In genomic region chr12:38625306-38625705, GRCh38 we compare ENCODE assay signal across 33 cellular contexts.
"Had no signal": no experiment of that assay in that cellular context is flagged by ENCODE, and none has a peak within 500 bp of the region (broad histone marks: within the 10 kb centered on the region; RNA-seq: fewer than 3 reads in every experiment).

No MANE protein-coding gene starts in this region.

- ATAC-seq: activated CD4-positive, alpha-beta T cell treated with anti-CD3 and anti-CD28 coated beads for 36 hours; activated CD4-positive, CD25-positive, alpha-beta regulatory T cell treated with anti-CD3 and anti-CD28 coated beads, Interleukin-2, amount 50 U/mL, for 24 hours; activated CD8-positive, alpha-beta memory T cell treated with anti-CD3 and anti-CD28 coated beads, Interleukin-2, amount 10 ng/mL, durations not matched to agents 7 days and 5 days; activated CD8-positive, alpha-beta T cell treated with anti-CD3 and anti-CD28 coated beads, Interleukin-2, amount 10 ng/mL, durations not matched to agents 7 days and 5 days; activated naive CD8-positive, alpha-beta T cell treated with anti-CD3 and anti-CD28 coated beads, Interleukin-2, amount 50 U/mL, for 24 hours; T-helper 17 cell had no signal

- H3K4me3 Mint-ChIP-seq: activated B cell treated with CpG ODN at 0.5 μM for 24 hours; activated CD4-positive, alpha-beta memory T cell treated with anti-CD3 and anti-CD28 coated beads for 36 hours; activated CD4-positive, alpha-beta T cell treated with anti-CD3 and anti-CD28 coated beads for 36 hours; activated CD4-positive, alpha-beta T cell treated with anti-CD3 and anti-CD28 coated beads, Interleukin-2, amount 10 ng/mL, durations not matched to agents 24 days and 14 days; activated CD8-positive, alpha-beta memory T cell treated with anti-CD3 and anti-CD28 coated beads, Interleukin-2, amount 10 ng/mL, durations not matched to agents 7 days and 5 days; activated CD8-positive, alpha-beta T cell treated with anti-CD3 and anti-CD28 coated beads, Interleukin-2, amount 10 ng/mL, durations not matched to agents 7 days and 5 days; activated naive CD4-positive, alpha-beta T cell treated with anti-CD3 and anti-CD28 coated beads for 36 hours; activated naive CD4-positive, alpha-beta T cell treated with anti-CD3 and anti-CD28 coated beads, Interleukin-2, amount 50 U/mL, for 24 hours; activated naive CD8-positive, alpha-beta T cell treated with anti-CD3 and anti-CD28 coated beads for 36 hours; activated naive CD8-positive, alpha-beta T cell treated with anti-CD3 and anti-CD28 coated beads, Interleukin-2, amount 50 U/mL, for 24 hours; activated T-helper 1 cell treated with anti-CD3 and anti-CD28 coated beads, Interleukin-12 subunit alpha, Interleukin-12 subunit beta, Interleukin-2, Interleukin-4 antibody, amounts not matched to agents 30 ng/mL and 10 ng/mL and 1 ng/mL, durations not matched to agents 14 hours and 24 hours and 36 hours; brain; T-helper 17 cell; T-helper 2 cell treated with Interferon-gamma antibody and Interleukin-4, amounts not matched to agents 5 μg/mL and 100 μg/mL, for 36 hours had no signal

- H3K27ac Mint-ChIP-seq: activated B cell treated with CpG ODN at 0.5 μM for 24 hours; activated CD4-positive, alpha-beta memory T cell treated with anti-CD3 and anti-CD28 coated beads for 36 hours; activated CD4-positive, alpha-beta T cell treated with anti-CD3 and anti-CD28 coated beads for 36 hours; activated CD4-positive, alpha-beta T cell treated with anti-CD3 and anti-CD28 coated beads, Interleukin-2, amount 10 ng/mL, durations not matched to agents 24 days and 14 days; activated CD8-positive, alpha-beta memory T cell treated with anti-CD3 and anti-CD28 coated beads, Interleukin-2, amount 10 ng/mL, durations not matched to agents 7 days and 5 days; activated CD8-positive, alpha-beta T cell treated with anti-CD3 and anti-CD28 coated beads, Interleukin-2, amount 10 ng/mL, durations not matched to agents 7 days and 5 days; activated naive CD4-positive, alpha-beta T cell treated with anti-CD3 and anti-CD28 coated beads for 36 hours; activated naive CD4-positive, alpha-beta T cell treated with anti-CD3 and anti-CD28 coated beads, Interleukin-2, amount 50 U/mL, for 24 hours; activated naive CD8-positive, alpha-beta T cell treated with anti-CD3 and anti-CD28 coated beads for 36 hours; activated naive CD8-positive, alpha-beta T cell treated with anti-CD3 and anti-CD28 coated beads, Interleukin-2, amount 50 U/mL, for 24 hours; activated T-helper 1 cell treated with anti-CD3 and anti-CD28 coated beads, Interleukin-12 subunit alpha, Interleukin-12 subunit beta, Interleukin-2, Interleukin-4 antibody, amounts not matched to agents 30 ng/mL and 10 ng/mL and 1 ng/mL, durations not matched to agents 14 hours and 24 hours and 36 hours; activated T-helper 2 cell treated with anti-CD3 and anti-CD28 coated beads, Interferon-gamma antibody, Interleukin-2, Interleukin-4, amounts not matched to agents 10 μg/mL and 5 μg/mL and 100 μg/mL, durations not matched to agents 14 hours and 24 hours and 36 hours; brain; T-helper 17 cell; T-helper 2 cell treated with Interferon-gamma antibody and Interleukin-4, amounts not matched to agents 5 μg/mL and 100 μg/mL, for 36 hours had no signal

- H3K27me3 ChIP-seq: adrenal gland, ascending aorta, breast epithelium, cardiac muscle cell, colonic mucosa, esophagus squamous epithelium had no signal

- H3K9me3 ChIP-seq: adrenal gland, ascending aorta, breast epithelium, colonic mucosa, esophagus squamous epithelium had no signal

- H3K4me3 ChIP-seq: adrenal gland, ascending aorta, breast epithelium, cardiac muscle cell, colonic mucosa, esophagus squamous epithelium had no signal

- H3K9me3 Mint-ChIP-seq: activated CD4-positive, alpha-beta memory T cell treated with anti-CD3 and anti-CD28 coated beads for 36 hours had no signal

- H3K36me3 Mint-ChIP-seq: activated CD4-positive, alpha-beta memory T cell treated with anti-CD3 and anti-CD28 coated beads for 36 hours; activated CD8-positive, alpha-beta memory T cell treated with anti-CD3 and anti-CD28 coated beads, Interleukin-2, amount 10 ng/mL, durations not matched to agents 7 days and 5 days; activated naive CD4-positive, alpha-beta T cell treated with anti-CD3 and anti-CD28 coated beads, Interleukin-2, amount 50 U/mL, for 24 hours; activated naive CD8-positive, alpha-beta T cell treated with anti-CD3 and anti-CD28 coated beads for 36 hours; brain had no signal

- DNase-seq: activated B cell treated with CpG ODN at 0.5 μM for 24 hours; activated CD4-positive, alpha-beta memory T cell treated with anti-CD3 and anti-CD28 coated beads for 36 hours; activated CD4-positive, alpha-beta T cell treated with anti-CD3 and anti-CD28 coated beads for 36 hours; activated CD4-positive, alpha-beta T cell treated with anti-CD3 and anti-CD28 coated beads, Interleukin-2, amount 10 ng/mL, durations not matched to agents 24 days and 14 days; activated CD8-positive, alpha-beta memory T cell treated with anti-CD3 and anti-CD28 coated beads, Interleukin-2, amount 10 ng/mL, durations not matched to agents 7 days and 5 days; activated CD8-positive, alpha-beta memory T cell treated with anti-CD3 and anti-CD28 coated beads, Interleukin-2, amount 50 U/mL, for 4 hours; activated CD8-positive, alpha-beta T cell treated with anti-CD3 and anti-CD28 coated beads, Interleukin-2, amount 10 ng/mL, durations not matched to agents 7 days and 5 days; activated effector memory CD4-positive, alpha-beta T cell treated with anti-CD3 and anti-CD28 coated beads, Interleukin-2, amount 50 U/mL, for 16 hours; activated naive CD4-positive, alpha-beta T cell treated with anti-CD3 and anti-CD28 coated beads for 36 hours; activated naive CD8-positive, alpha-beta T cell treated with anti-CD3 and anti-CD28 coated beads for 36 hours; activated naive CD8-positive, alpha-beta T cell treated with anti-CD3 and anti-CD28 coated beads, Interleukin-2, amount 50 U/mL, for 24 hours; activated T-cell treated with anti-CD3 and anti-CD28 coated beads, Interleukin-2, amount 50 U/mL, for 1 hour; activated T-cell treated with anti-CD3 and anti-CD28 coated beads, Interleukin-2, amount 50 U/mL, for 48 hours; adrenal gland; central memory CD4-positive, alpha-beta T cell; cerebellar nuclear complex; colonic mucosa; effector CD8-positive, alpha-beta T cell; esophagus squamous epithelium; head of caudate nucleus; T-helper 17 cell; T1000; WERI-Rb-1 had no signal

- H3K27ac ChIP-seq: adrenal gland, ascending aorta, breast epithelium, cardiac muscle cell, colonic mucosa, epithelial cell of prostate, esophagus squamous epithelium, WERI-Rb-1 had no signal

- H3K27me3 Mint-ChIP-seq: activated B cell treated with CpG ODN at 0.5 μM for 24 hours; activated CD4-positive, alpha-beta memory T cell treated with anti-CD3 and anti-CD28 coated beads for 36 hours; activated CD4-positive, alpha-beta T cell treated with anti-CD3 and anti-CD28 coated beads for 36 hours; activated CD4-positive, alpha-beta T cell treated with anti-CD3 and anti-CD28 coated beads, Interleukin-2, amount 10 ng/mL, durations not matched to agents 24 days and 14 days; activated CD8-positive, alpha-beta memory T cell treated with anti-CD3 and anti-CD28 coated beads, Interleukin-2, amount 10 ng/mL, durations not matched to agents 7 days and 5 days; activated naive CD4-positive, alpha-beta T cell treated with anti-CD3 and anti-CD28 coated beads, Interleukin-2, amount 50 U/mL, for 24 hours; activated naive CD8-positive, alpha-beta T cell treated with anti-CD3 and anti-CD28 coated beads for 36 hours; activated naive CD8-positive, alpha-beta T cell treated with anti-CD3 and anti-CD28 coated beads, Interleukin-2, amount 50 U/mL, for 24 hours; brain; T-helper 17 cell had no signal

- H3K4me1 ChIP-seq: ascending aorta, breast epithelium, colonic mucosa, esophagus squamous epithelium had no signal

- H3K4me1 Mint-ChIP-seq: activated B cell treated with CpG ODN at 0.5 μM for 24 hours; activated CD4-positive, alpha-beta T cell treated with anti-CD3 and anti-CD28 coated beads for 36 hours; activated CD4-positive, alpha-beta T cell treated with anti-CD3 and anti-CD28 coated beads, Interleukin-2, amount 10 ng/mL, durations not matched to agents 24 days and 14 days; activated CD8-positive, alpha-beta memory T cell treated with anti-CD3 and anti-CD28 coated beads, Interleukin-2, amount 10 ng/mL, durations not matched to agents 7 days and 5 days; activated naive CD4-positive, alpha-beta T cell treated with anti-CD3 and anti-CD28 coated beads, Interleukin-2, amount 50 U/mL, for 24 hours; activated naive CD8-positive, alpha-beta T cell treated with anti-CD3 and anti-CD28 coated beads for 36 hours; activated naive CD8-positive, alpha-beta T cell treated with anti-CD3 and anti-CD28 coated beads, Interleukin-2, amount 50 U/mL, for 24 hours; brain; T-helper 17 cell had no signal

- H3K36me3 ChIP-seq: adrenal gland, ascending aorta, breast epithelium, cardiac muscle cell, colonic mucosa, esophagus squamous epithelium, WERI-Rb-1 had no signal
